Comparison of ENCODE assay signal across 11 cellular contexts in the genomic region with DNA sequence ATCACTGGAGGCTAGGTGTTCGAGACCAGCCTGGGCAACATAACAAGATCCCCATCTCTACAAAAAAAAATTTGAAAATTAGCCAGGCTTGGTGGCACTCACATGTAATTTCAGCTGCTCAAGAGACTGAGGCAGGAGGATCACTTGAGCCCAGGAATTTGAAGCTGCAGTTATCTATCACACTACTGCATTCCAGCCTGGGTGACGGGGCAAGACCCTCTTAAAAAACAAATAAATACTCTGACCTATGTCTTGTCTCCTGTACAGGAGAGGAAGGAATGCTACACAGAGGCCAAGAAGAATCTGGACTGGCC. TPM values are rescaled to one million over a fixed set of nuclear protein-coding genes. Genes with fewer than 3 reads are reported as not detected.
A peak's percentile ranks its signal among the peaks of the same experiment; 100 is the strongest.
DNase-seq lines count a peak whose midpoint lies in the region; ATAC-seq and TF ChIP-seq lines count a peak whose summit lies in the region.
"Had no signal": no experiment of that assay in that cellular context is flagged by ENCODE, and none has a peak within 500 bp of the region (broad histone marks: within the 10 kb centered on the region; RNA-seq: fewer than 3 reads in every experiment).

No MANE protein-coding gene starts in this region.

- H3K27ac ChIP-seq in BLaER1 treated with 17β-estradiol and CSF1 and Interleukin-3, amounts not matched to agents 10 nM and 100 nM: peak overlapping the region in 9 of 11 experiments; percentile 3 to 83 (median 57); a peak in 13 of 22 replicates
- H3K27ac ChIP-seq in Karpas-422 (ENCODE audit: low read length) (peak overlapping the region; percentile 38; the same call in 1 of the 2 replicates), coronary artery (peak overlapping the region; percentile 67 to 94), trophoblast cell (ENCODE audit: low read depth, low read length) (peak overlapping the region; percentile 32)

- H4K20me1 ChIP-seq in BLaER1 treated with 17β-estradiol and CSF1 and Interleukin-3, amounts not matched to agents 10 nM and 100 nM: peaks cover 0 to 6% (median 0%) of the 10 kb centered on the region in 11 experiments; a peak in 1 of 22 replicates
- no peaks in the 10 kb centered on the region for H4K20me1 ChIP-seq in Karpas-422 (ENCODE audit: insufficient read depth, low read depth, low read length)

- no peak overlapping the region for H2BK12ac ChIP-seq in trophoblast cell (ENCODE audit: low read length)

- no peaks in the 10 kb centered on the region for H3K9me2 ChIP-seq in Karpas-422 (replicated peaks; ENCODE audit: insufficient read depth, low read length)

- no peak overlapping the region for H3K23ac ChIP-seq in trophoblast cell (ENCODE audit: low read length)

- no peak overlapping the region for H3K4ac ChIP-seq in trophoblast cell (ENCODE audit: low read depth, low read length)

- no peak overlapping the region for H3K4me3 ChIP-seq in BLaER1 treated with 17β-estradiol and CSF1 and Interleukin-3, amounts not matched to agents 10 nM and 100 nM
- H3K4me3 ChIP-seq in Karpas-422 (ENCODE audit: low read length): no peak overlapping the region
- no peak overlapping the region for H3K4me3 ChIP-seq in coronary artery
- no peak overlapping the region for H3K4me3 ChIP-seq in trophoblast cell (ENCODE audit: low read depth, low read length)

- H4K8ac ChIP-seq in trophoblast cell (ENCODE audit: low read depth, low read length): no peak overlapping the region

- peak overlapping the region; percentile 15 for H4K91ac ChIP-seq in trophoblast cell (ENCODE audit: low read depth, low read length)

- H2BK120ac ChIP-seq in trophoblast cell (ENCODE audit: insufficient read depth, low read length, poor library complexity): no peak overlapping the region

- H3K9me3 ChIP-seq in BLaER1 treated with 17β-estradiol and CSF1 and Interleukin-3, amounts not matched to agents 10 nM and 100 nM (replicated peaks in 1 of 11): no peaks in the 10 kb centered on the region
- no peaks in the 10 kb centered on the region for H3K9me3 ChIP-seq in Karpas-422 (ENCODE audit: low read length)
- H3K9me3 ChIP-seq in trophoblast cell (ENCODE audit: insufficient read depth, low read depth, low read length): no peaks in the 10 kb centered on the region

- no peak overlapping the region for H3K18ac ChIP-seq in trophoblast cell (ENCODE audit: low read length)

- no peak for TF ChIP-seq CTCF in coronary artery (IDR thresholded peaks at IDR 0.05)

- DNase-seq in Karpas-422 (no peak), coronary artery (ENCODE audit: low spot score) (no peak), trophoblast cell (no peak), GM03348 (ENCODE audit: low spot score) (no peak), NCI-H1105 treated with DMSO at 0.1 percent for 48 hours (lab: John Stamatoyannopoulos, UW) (no peak)
- DNase-seq: dermis blood vessel endothelial cell, NCI-H1694 treated with DMSO at 0.1 percent for 48 hours had no signal

- H2BK5ac ChIP-seq in trophoblast cell (ENCODE audit: low read depth, low read length, poor library complexity): no peak overlapping the region

- no CpG with 5 or more reads among the region's 2 CpGs for WGBS in trophoblast cell (ENCODE audit: extremely low coverage, insufficient coverage, insufficient read length)

- H3K36me3 ChIP-seq in BLaER1 treated with 17β-estradiol and CSF1 and Interleukin-3, amounts not matched to agents 10 nM and 100 nM: peaks cover 16 to 32% (median 27%) of the 10 kb centered on the region in 11 experiments
- no peaks in the 10 kb centered on the region for H3K36me3 ChIP-seq in Karpas-422 (ENCODE audit: insufficient read depth, low read length)
- H3K36me3 ChIP-seq in trophoblast cell (ENCODE audit: control insufficient read depth in 1 of 2, insufficient read depth in 2 of 2, low read length in 2 of 2): peaks cover 13 to 15% of the 10 kb centered on the region in 2 experiments

- H2AFZ ChIP-seq in Karpas-422 (ENCODE audit: low read length): no peak overlapping the region
- no peak overlapping the region for H2AFZ ChIP-seq in trophoblast cell (ENCODE audit: insufficient read depth, low read length, poor library complexity)

- no peak overlapping the region for H4K12ac ChIP-seq in trophoblast cell (ENCODE audit: low read depth, low read length)

- H3K4me2 ChIP-seq in BLaER1 treated with 17β-estradiol and CSF1 and Interleukin-3, amounts not matched to agents 10 nM and 100 nM: peak overlapping the region in 6 of 11 experiments; percentile 5 to 85 (median 52); a peak in 7 of 22 replicates
- H3K4me2 ChIP-seq in Karpas-422 (ENCODE audit: low read depth, low read length, poor library complexity, severe bottlenecking) (no peak overlapping the region), trophoblast cell (ENCODE audit: low read length) (no peak overlapping the region)

- H3K9ac ChIP-seq in BLaER1 treated with 17β-estradiol and CSF1 and Interleukin-3, amounts not matched to agents 10 nM and 100 nM: peak overlapping the region in 6 of 11 experiments; percentile 7 to 66 (median 60); a peak in 6 of 22 replicates
- H3K9ac ChIP-seq in Karpas-422 (ENCODE audit: low read length) (no peak overlapping the region), trophoblast cell (ENCODE audit: low read length) (no peak overlapping the region)

- no peak overlapping the region for H2AK5ac ChIP-seq in trophoblast cell (ENCODE audit: low read length)

- H3K4me1 ChIP-seq in BLaER1 treated with 17β-estradiol and CSF1 and Interleukin-3, amounts not matched to agents 10 nM and 100 nM: peaks cover 63 to 71% (median 69%) of the 10 kb centered on the region in 10 experiments
- H3K4me1 ChIP-seq in Karpas-422 (ENCODE audit: low read length) (peaks cover 35% of the 10 kb centered on the region), trophoblast cell (ENCODE audit: control insufficient read depth in 1 of 2, insufficient read depth in 2 of 2, low read length in 2 of 2) (peaks cover 26 to 28% of the 10 kb centered on the region in 2 experiments)

- no peaks in the 10 kb centered on the region for H3K27me3 ChIP-seq in BLaER1 treated with 17β-estradiol and CSF1 and Interleukin-3, amounts not matched to agents 10 nM and 100 nM
- H3K27me3 ChIP-seq in Karpas-422 (ENCODE audit: low read length): no peaks in the 10 kb centered on the region
- no peaks in the 10 kb centered on the region for H3K27me3 ChIP-seq in trophoblast cell (ENCODE audit: insufficient read depth, low read length)

- ATAC-seq in HG02870 (IDR thresholded peaks at IDR 0.05; ENCODE audit: unreplicated experiment): no peak
- ATAC-seq in GM18867 (IDR thresholded peaks at IDR 0.05; ENCODE audit: unreplicated experiment): no peak

- no peak overlapping the region for H3K14ac ChIP-seq in trophoblast cell (ENCODE audit: low read length)

- H3K79me2 ChIP-seq in Karpas-422 (ENCODE audit: low read length) (peaks cover 3% of the 10 kb centered on the region; the same call in 1 of the 2 replicates), trophoblast cell (ENCODE audit: control insufficient read depth, insufficient read depth, low read length, poor library complexity) (no peaks in the 10 kb centered on the region)

- H3K79me1 ChIP-seq in trophoblast cell (ENCODE audit: low read length): peaks cover 13% of the 10 kb centered on the region

RNA-seq across cellular contexts. Expression of a gene that starts 25.8 kb away (rescaled TPM):
- not detected in 2 replicates for total RNA-seq in Karpas-422 (2014; rRNA removed; shearing (Covaris generic); ENCODE audit: low replicate concordance)
- 1.7 TPM in 2 replicates for polyA plus RNA-seq in trophoblast cell (2013)
- total RNA-seq: dermis blood vessel endothelial cell, HT1080 had no signal

RNA-seq across cellular contexts. Expression of a gene that starts 58.4 kb away (rescaled TPM):
- total RNA-seq in Karpas-422 (2014; rRNA removed; shearing (Covaris generic); ENCODE audit: low replicate concordance): 5.0 TPM in 1 of 2 replicates, not detected in the other
- 992 and 1,052 TPM in 2 replicates for polyA plus RNA-seq in trophoblast cell (2013)

RNA-seq across cellular contexts. Expression of a gene that starts 59.2 kb away (rescaled TPM):
- total RNA-seq in Karpas-422 (2014; rRNA removed; shearing (Covaris generic); ENCODE audit: low replicate concordance): 41.0 and 56.1 TPM in 2 replicates
- 62.0 and 65.1 TPM in 2 replicates for polyA plus RNA-seq in trophoblast cell (2013)

Comparison
In these comparisons a context has a peak if more than half of its experiments do, and no peak if none do; other contexts are left out.
1. H3K4me2 ChIP-seq: peak in BLaER1 treated with 17β-estradiol and CSF1 and Interleukin-3, amounts not matched to agents 10 nM and 100 nM (6 of 11); none in Karpas-422 (single experiment) and trophoblast cell (single experiment).
2. H3K9ac ChIP-seq: peak in BLaER1 treated with 17β-estradiol and CSF1 and Interleukin-3, amounts not matched to agents 10 nM and 100 nM (6 of 11); none in Karpas-422 (single experiment) and trophoblast cell (single experiment).
3. Peak in every context shown above with its lines, with median percentiles within 50 percentile points of each other: H3K27ac ChIP-seq.